19 cellular contexts compared by ENCODE assay signal in genomic region chr1:204429746-204430145, GRCh38. TPM values are rescaled to one million over a fixed set of nuclear protein-coding genes. Genes with fewer than 3 reads are reported as not detected.
DNase-seq lines count a peak whose midpoint lies in the region; ATAC-seq and TF ChIP-seq lines count a peak whose summit lies in the region.
"Had no signal": no experiment of that assay in that cellular context is flagged by ENCODE, and none has a peak within 500 bp of the region (broad histone marks: within the 10 kb centered on the region; RNA-seq: fewer than 3 reads in every experiment).

No MANE protein-coding gene starts in this region.

- H3K27me3 Mint-ChIP-seq in GM23338 (ENCODE audit: insufficient read depth, low read depth, poor library complexity) (no peaks in the 10 kb centered on the region), endothelial cell (ENCODE audit: unreplicated experiment) (peaks cover 9% of the 10 kb centered on the region)
- H3K27me3 Mint-ChIP-seq in activated CD8-positive, alpha-beta T cell treated with anti-CD3 and anti-CD28 coated beads, Interleukin-2, amount 10 ng/mL, durations not matched to agents 7 days and 5 days (ENCODE audit: low read depth): no peaks in the 10 kb centered on the region
- H3K27me3 Mint-ChIP-seq: CD4-positive, CD25-positive, alpha-beta regulatory T cell; CD8-positive, alpha-beta memory T cell had no signal

- H3K4me1 ChIP-seq in GM23338 (ENCODE audit: insufficient read depth): no peaks in the 10 kb centered on the region
- H3K4me1 ChIP-seq in IMR-90 (ENCODE audit: control insufficient read depth, insufficient read depth, low read length): peaks cover 2% of the 10 kb centered on the region; the same call in 1 of the 2 replicates
- no peaks in the 10 kb centered on the region for H3K4me1 ChIP-seq in neuronal stem cell (ENCODE audit: control insufficient read depth in 2 of 2, insufficient read depth in 1 of 2, low read depth in 1 of 2, low read length in 2 of 2)
- H3K4me1 ChIP-seq in gastrocnemius medialis: peaks cover 0 to 10% of the 10 kb centered on the region in 2 donors
- H3K4me1 ChIP-seq: BE2C had no signal

- BruUV-seq in IMR-90 (replicated peaks; lab: Mats Ljungman, UMichigan): no TSS peak

- H2BK12ac ChIP-seq in neuronal stem cell (ENCODE audit: low read length): no peak overlapping the region

- H2BK20ac ChIP-seq in IMR-90 (ENCODE audit: low read depth, low read length): no peak overlapping the region

- H3K4me3 ChIP-seq in GM23338 (no peak overlapping the region), IMR-90 (ENCODE audit: insufficient read depth, low read depth, low read length) (no peak overlapping the region), neuronal stem cell (ENCODE audit: low read length in 2 of 2) (no peak overlapping the region), gastrocnemius medialis (no peak overlapping the region)
- H3K4me3 ChIP-seq: GM12878 had no signal

- no peak overlapping the region for H2BK120ac ChIP-seq in IMR-90 (ENCODE audit: low read depth, low read length)
- no peak overlapping the region for H2BK120ac ChIP-seq in neuronal stem cell (ENCODE audit: low read depth, low read length)

- no peak overlapping the region for H4K91ac ChIP-seq in IMR-90 (ENCODE audit: insufficient read depth, low read depth, low read length)
- H4K91ac ChIP-seq in neuronal stem cell (ENCODE audit: low read depth, low read length, poor library complexity): no peak overlapping the region

- H3K9me2 ChIP-seq in GM23338 (ENCODE audit: insufficient read depth): no peaks in the 10 kb centered on the region

- no peak for TF ChIP-seq RAD21 in IMR-90 (IDR thresholded peaks at IDR 0.05; ENCODE audit: low read length)

- TF ChIP-seq POLR2A in IMR-90 (IDR thresholded peaks at IDR 0.05; ENCODE audit: low read depth, low read length) (no peak), gastrocnemius medialis (IDR thresholded peaks at IDR 0.05) (no peak)

- H3K27me3 ChIP-seq in GM23338 (ENCODE audit: insufficient read depth) (no peaks in the 10 kb centered on the region), IMR-90 (ENCODE audit: control insufficient read depth, insufficient read depth, low read length) (no peaks in the 10 kb centered on the region), neuronal stem cell (ENCODE audit: control insufficient read depth in 3 of 3, insufficient read depth in 3 of 3, low read depth in 1 of 3, low read length in 3 of 3) (no peaks in the 10 kb centered on the region), gastrocnemius medialis (no peaks in the 10 kb centered on the region)
- H3K27me3 ChIP-seq: BE2C had no signal

- H3K79me2 ChIP-seq in GM23338 (replicated peaks; ENCODE audit: insufficient read depth): no peaks in the 10 kb centered on the region

- DNase-seq in GM23338 (ENCODE audit: low spot score): peak; percentile 25
- DNase-seq in IMR-90: no peak
- no peak for DNase-seq in endothelial cell (ENCODE audit: low spot score)
- no peak for DNase-seq in neuronal stem cell (ENCODE audit: low spot score)
- no peak for DNase-seq in RPMI8226
- DNase-seq in activated CD8-positive, alpha-beta T cell treated with anti-CD3 and anti-CD28 coated beads, Interleukin-2, amount 10 ng/mL, durations not matched to agents 7 days and 5 days: no peak
- DNase-seq in NCI-H2029 treated with DMSO at 0.1 percent for 48 hours (lab: John Stamatoyannopoulos, UW): no peak
- no peak for DNase-seq in gastrocnemius medialis
- DNase-seq: ACHN; BE2C; C1 segment of cervical spinal cord; CD4-positive, CD25-positive, alpha-beta regulatory T cell; CD8-positive, alpha-beta memory T cell; COR-L47; DMS 273 treated with DMSO at 0.1 percent for 48 hours; DMS53; DND-41; EL had no signal

- CTCF ChIA-PET in IMR-90 (lab: Yijun Ruan, JAX): interaction anchor here (2.1 kb wide), 1 partner anchor 64 kb away, joined by 17 read pairs; the partner anchor contains the start of gene PIK3C2B
- CTCF ChIA-PET in activated CD8-positive, alpha-beta T cell treated with anti-CD3 and anti-CD28 coated beads, Interleukin-2, amount 10 ng/mL, durations not matched to agents 7 days and 5 days (lab: Charles Lee): interaction anchor here (0.8 to 28.2 kb wide), 8 partner anchors 9 to 86 kb away, joined by 3 to 1090 read pairs (median 10); partner anchors contain the start of genes MDM4 and PIK3C2B

- dilution Hi-C loops in IMR-90 (cut with HindIII; ENCODE audit: low sequenced_read_pairs, unreplicated experiment): no loop called here

- H3K23ac ChIP-seq in IMR-90 (ENCODE audit: low read depth, low read length): no peak overlapping the region
- peak overlapping the region; percentile 18 for H3K23ac ChIP-seq in neuronal stem cell (ENCODE audit: low read depth, low read length, poor library complexity)

- H3K18ac ChIP-seq in IMR-90 (ENCODE audit: low read depth, low read length) (no peak overlapping the region), neuronal stem cell (ENCODE audit: low read length) (no peak overlapping the region)

- H3K27ac ChIP-seq in GM23338 (ENCODE audit: low read depth) (no peak overlapping the region), IMR-90 (ENCODE audit: insufficient read depth, low read length) (no peak overlapping the region), neuronal stem cell (replicated peaks; ENCODE audit: low read length) (no peak overlapping the region), gastrocnemius medialis (no peak overlapping the region)

- peaks cover 40% of the 10 kb centered on the region for H3K36me3 Mint-ChIP-seq in GM23338 (ENCODE audit: low read depth)
- peaks cover 89% of the 10 kb centered on the region for H3K36me3 Mint-ChIP-seq in endothelial cell (ENCODE audit: low read depth, unreplicated experiment)
- peaks cover 33% of the 10 kb centered on the region for H3K36me3 Mint-ChIP-seq in activated CD8-positive, alpha-beta T cell treated with anti-CD3 and anti-CD28 coated beads, Interleukin-2, amount 10 ng/mL, durations not matched to agents 7 days and 5 days (ENCODE audit: low read depth)

- H3K4me2 ChIP-seq in GM23338: no peak overlapping the region
- no peak overlapping the region for H3K4me2 ChIP-seq in IMR-90 (ENCODE audit: low read depth, low read length)
- no peak overlapping the region for H3K4me2 ChIP-seq in neuronal stem cell (ENCODE audit: insufficient read depth, low read length, poor library complexity, severe bottlenecking)

- no peak overlapping the region for H2BK5ac ChIP-seq in IMR-90 (ENCODE audit: low read depth, low read length, poor library complexity, severe bottlenecking)
- H2BK5ac ChIP-seq in neuronal stem cell (ENCODE audit: low read length): no peak overlapping the region

- H3K36me3 ChIP-seq in GM23338 (ENCODE audit: insufficient read depth) (peaks cover 3% of the 10 kb centered on the region), IMR-90 (ENCODE audit: control insufficient read depth, insufficient read depth, low read length) (peaks cover 21% of the 10 kb centered on the region), neuronal stem cell (replicated peaks in 1 of 2; ENCODE audit: control insufficient read depth in 2 of 2, insufficient read depth in 2 of 2, low read length in 2 of 2) (peaks cover 45 to 96% of the 10 kb centered on the region in 2 donors), gastrocnemius medialis (peaks cover 0 to 71% of the 10 kb centered on the region in 2 donors)

- in situ Hi-C loops in IMR-90 (cut with MboI; ENCODE audit: low sequenced_read_pairs): no loop called here
- in situ Hi-C loops in gastrocnemius medialis (cut with MboI; ENCODE audit: low sequenced_read_pairs in 4 of 4): no loop called here

- peaks cover 7% of the 10 kb centered on the region for H3K9me1 ChIP-seq in IMR-90 (ENCODE audit: insufficient read depth, low read length)

- no peak overlapping the region for H3K14ac ChIP-seq in IMR-90 (replicated peaks; ENCODE audit: low read depth, low read length)
- no peak overlapping the region for H3K14ac ChIP-seq in neuronal stem cell (ENCODE audit: low read length)

- no peak overlapping the region for H2BK15ac ChIP-seq in IMR-90 (ENCODE audit: low read depth, low read length)
- H2BK15ac ChIP-seq in neuronal stem cell (ENCODE audit: low read length): no peak overlapping the region

- H3K56ac ChIP-seq in IMR-90 (ENCODE audit: extremely low read depth, insufficient read depth, low read length): no peak overlapping the region

- H3K4me1 Mint-ChIP-seq in GM23338 (no peaks in the 10 kb centered on the region), endothelial cell (ENCODE audit: unreplicated experiment) (peaks cover 19% of the 10 kb centered on the region)
- H3K4me1 Mint-ChIP-seq in activated CD8-positive, alpha-beta T cell treated with anti-CD3 and anti-CD28 coated beads, Interleukin-2, amount 10 ng/mL, durations not matched to agents 7 days and 5 days (ENCODE audit: low read depth): no peaks in the 10 kb centered on the region

- H4K8ac ChIP-seq in IMR-90 (ENCODE audit: low read depth in 2 of 2, low read length in 2 of 2) (no peak overlapping the region), neuronal stem cell (ENCODE audit: low read depth, low read length) (no peak overlapping the region)

- no peak overlapping the region; the same call in 1 of the 2 replicates for H3K27ac Mint-ChIP-seq in GM23338
- no peak overlapping the region for H3K27ac Mint-ChIP-seq in endothelial cell (ENCODE audit: unreplicated experiment)
- no peak overlapping the region for H3K27ac Mint-ChIP-seq in activated CD8-positive, alpha-beta T cell treated with anti-CD3 and anti-CD28 coated beads, Interleukin-2, amount 10 ng/mL, durations not matched to agents 7 days and 5 days
- H3K27ac Mint-ChIP-seq: CD4-positive, CD25-positive, alpha-beta regulatory T cell had no signal

- H2AK9ac ChIP-seq in IMR-90 (replicated peaks; ENCODE audit: low read depth, low read length, poor library complexity): peak overlapping the region; percentile 58

- H2AFZ ChIP-seq in GM23338: no peak overlapping the region
- H2AFZ ChIP-seq in IMR-90 (replicated peaks; ENCODE audit: low read length, poor library complexity): peak overlapping the region; percentile 26
- H2AFZ ChIP-seq in neuronal stem cell (ENCODE audit: low read length): no peak overlapping the region

- intact Hi-C loops in IMR-90 (cut with micrococcal nuclease) (no loop called here), gastrocnemius medialis (cut with DNase I; ENCODE audit: low total_unique reads) (loop anchor here (2.0 kb wide), 1 partner anchor 377 kb away; no protein-coding TSS in a partner anchor)

- H3K79me1 ChIP-seq in IMR-90 (ENCODE audit: low read depth in 1 of 2, low read length in 2 of 2): 0 out of 4 replicates have a peak, but pooled peaks cover 0 to 3% of the 10 kb centered on the region in 2 experiments
- H3K79me1 ChIP-seq in neuronal stem cell (ENCODE audit: low read depth, low read length): no peaks in the 10 kb centered on the region

- H4K20me1 ChIP-seq in GM23338 (replicated peaks; ENCODE audit: insufficient read depth) (no peaks in the 10 kb centered on the region), IMR-90 (ENCODE audit: insufficient read depth, low read length) (no peaks in the 10 kb centered on the region)

- ATAC-seq in GM23338 (peak; percentile 35; the same call in 2 of the 3 replicates), IMR-90 (ENCODE audit: low read depth) (no peak), gastrocnemius medialis (no peak)
- ATAC-seq in activated CD8-positive, alpha-beta T cell treated with anti-CD3 and anti-CD28 coated beads, Interleukin-2, amount 10 ng/mL, durations not matched to agents 7 days and 5 days: no peak
- ATAC-seq: GM12878 had no signal

- POLR2A ChIA-PET in IMR-90 (lab: Charles Lee; ENCODE audit: unreplicated experiment): no interaction called here
- POLR2A ChIA-PET in activated CD8-positive, alpha-beta T cell treated with anti-CD3 and anti-CD28 coated beads, Interleukin-2, amount 10 ng/mL, durations not matched to agents 7 days and 5 days (lab: Charles Lee): no interaction called here

- 76% methylated on average over 8 of the region's 18 CpGs; no CpG with 5 or more reads in 1 of the 2 experiments for WGBS in IMR-90 (ENCODE audit: extremely low coverage in 2 of 2, insufficient read length in 1 of 2), 2 experiments
- WGBS in neuronal stem cell (ENCODE audit: extremely low coverage in 2 of 2, insufficient read length in 2 of 2, insufficient replicate concordance in 1 of 2), 2 donors: no CpG with 5 or more reads among the region's 18 CpGs

- no peak overlapping the region for H2AK5ac ChIP-seq in IMR-90 (ENCODE audit: low read depth, low read length)
- no peak overlapping the region for H2AK5ac ChIP-seq in neuronal stem cell (ENCODE audit: low read depth, low read length)

- H3K4me3 Mint-ChIP-seq in GM23338: no peak overlapping the region
- H3K4me3 Mint-ChIP-seq in endothelial cell (ENCODE audit: unreplicated experiment): peak overlapping the region; percentile 63
- H3K4me3 Mint-ChIP-seq in activated CD8-positive, alpha-beta T cell treated with anti-CD3 and anti-CD28 coated beads, Interleukin-2, amount 10 ng/mL, durations not matched to agents 7 days and 5 days: no peak overlapping the region
- H3K4me3 Mint-ChIP-seq: CD4-positive, CD25-positive, alpha-beta regulatory T cell; CD8-positive, alpha-beta memory T cell had no signal

- H3K9ac ChIP-seq in IMR-90 (ENCODE audit: low read depth, low read length): no peak overlapping the region
- peak overlapping the region; percentile 45 for H3K9ac ChIP-seq in neuronal stem cell (ENCODE audit: low read depth, low read length, poor library complexity)

- H4K5ac ChIP-seq in IMR-90 (ENCODE audit: low read depth, low read length): no peak overlapping the region

- H3K4ac ChIP-seq in IMR-90 (ENCODE audit: low read depth, low read length) (no peak overlapping the region), neuronal stem cell (ENCODE audit: low read length) (no peak overlapping the region)

- H3K9me3 ChIP-seq in IMR-90 (ENCODE audit: control insufficient read depth, insufficient read depth, low read length) (no peaks in the 10 kb centered on the region), neuronal stem cell (replicated peaks in 1 of 2; ENCODE audit: control insufficient read depth in 2 of 2, insufficient read depth in 1 of 2, low read depth in 1 of 2, low read length in 2 of 2) (no peaks in the 10 kb centered on the region), gastrocnemius medialis (no peaks in the 10 kb centered on the region)
- H3K9me3 ChIP-seq: BE2C had no signal

- peaks cover 4% of the 10 kb centered on the region; the same call in 1 of the 2 replicates for H3F3A ChIP-seq in GM23338 (replicated peaks; ENCODE audit: low read depth)

- TF ChIP-seq CTCF in GM23338 (conservative IDR thresholded peaks at IDR 0.05; ENCODE audit: low read depth in 2 of 2) (no peak), IMR-90 (conservative IDR thresholded peaks at IDR 0.05; ENCODE audit: low read depth, low read length) (no peak), endothelial cell (IDR thresholded peaks at IDR 0.05; ENCODE audit: unreplicated experiment) (no peak), gastrocnemius medialis (IDR thresholded peaks at IDR 0.05 in 4 of 5, conservative IDR thresholded peaks at IDR 0.05 in 1 of 5) (no peak)

- H3K9me3 Mint-ChIP-seq in GM23338: no peaks in the 10 kb centered on the region
- H3K9me3 Mint-ChIP-seq in endothelial cell (ENCODE audit: unreplicated experiment): no peaks in the 10 kb centered on the region
- no peaks in the 10 kb centered on the region for H3K9me3 Mint-ChIP-seq in activated CD8-positive, alpha-beta T cell treated with anti-CD3 and anti-CD28 coated beads, Interleukin-2, amount 10 ng/mL, durations not matched to agents 7 days and 5 days (ENCODE audit: insufficient read depth)
- H3K9me3 Mint-ChIP-seq: CD4-positive, CD25-positive, alpha-beta regulatory T cell; CD8-positive, alpha-beta memory T cell had no signal

RNA-seq across cellular contexts. Expression of gene PPP1R15B, which starts 18.1 kb away (rescaled TPM):
- total RNA-seq in GM23338 (2014; rRNA removed; shearing (Covaris generic)): 58.4 and 64.3 TPM in 2 replicates
- polyA plus RNA-seq in GM23338 (2016; fragmentation: Nextera tagmentation; extraction: Ambion mirVana) (16.3 and 17.3 TPM in 2 replicates), IMR-90 (2012; rRNA removed) (14.4 and 15.0 TPM in 2 replicates)
- total RNA-seq in IMR-90 (2012; rRNA removed) (14.9 and 20.3 TPM in 2 replicates), endothelial cell (ENCODE audit: unreplicated experiment) (43.2 TPM), gastrocnemius medialis (10 to 100 TPM; 23.8 to 33.0 (median 25.9) TPM)
- 8.7 and 10.7 TPM in 2 replicates for polyA plus RNA-seq in IMR-90 (2012; cell fraction: cytosol; rRNA removed)
- polyA plus RNA-seq in IMR-90 (2012; cell fraction: nucleus; rRNA removed; ENCODE audit: low replicate concordance): 6.9 and 17.1 TPM in 2 replicates
- 18.4 TPM for polyA plus RNA-seq in neuronal stem cell (2013, experiment 1 of 2)
- 19.2 TPM for polyA plus RNA-seq in neuronal stem cell (2013, experiment 2 of 2)
- total RNA-seq in activated CD8-positive, alpha-beta T cell treated with anti-CD3 and anti-CD28 coated beads, Interleukin-2, amount 10 ng/mL, durations not matched to agents 7 days and 5 days: 10 to 100 TPM; 64.7 to 66.0 TPM
